Comparison of ENCODE assay signal across 15 cellular contexts in the genomic region with DNA sequence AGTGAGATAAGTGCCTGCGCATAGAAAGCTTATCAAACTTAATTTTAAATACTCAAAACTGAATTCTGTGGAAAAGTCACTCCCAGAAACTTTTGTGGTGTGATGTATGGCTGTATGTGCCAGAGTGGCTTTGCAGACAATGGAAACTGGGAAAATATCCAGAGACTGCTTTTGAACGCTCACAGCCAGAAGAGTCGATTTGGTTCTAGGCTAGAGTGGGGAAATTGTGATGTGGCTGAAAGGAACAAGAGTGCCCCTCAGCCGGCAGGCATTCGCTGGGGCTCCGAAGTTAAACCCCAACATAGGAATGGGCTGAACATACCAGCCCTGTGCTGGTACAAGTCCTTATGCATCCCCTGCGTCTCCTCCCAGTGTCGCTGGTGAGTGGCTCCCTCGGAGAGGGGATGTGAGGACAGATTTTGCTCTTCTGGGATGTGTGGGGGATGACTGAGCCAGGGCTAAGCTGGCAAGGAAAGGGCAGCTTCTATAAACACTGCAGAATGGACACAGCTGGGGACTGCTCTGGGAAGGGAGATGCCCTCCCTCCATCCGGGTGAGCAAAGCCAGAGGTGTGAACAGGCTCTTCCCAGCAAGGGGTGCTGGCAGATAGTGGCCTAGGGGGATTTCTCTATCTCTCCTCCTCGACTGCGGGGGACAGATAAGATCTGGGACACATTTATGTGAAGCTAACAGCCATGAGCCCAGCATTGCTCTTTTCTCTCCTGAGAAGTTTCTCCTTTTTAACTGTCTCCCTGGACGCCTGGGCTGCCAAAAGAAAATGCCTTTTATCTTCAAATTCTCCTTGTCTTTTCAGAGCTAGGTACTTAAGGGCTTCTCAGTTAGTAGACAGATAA. TPM values are rescaled to one million over a fixed set of nuclear protein-coding genes. Genes with fewer than 3 reads are reported as not detected.
"Had no signal": no experiment of that assay in that cellular context is flagged by ENCODE, and none has a peak within 500 bp of the region (broad histone marks: within the 10 kb centered on the region; RNA-seq: fewer than 3 reads in every experiment).

No MANE protein-coding gene starts in this region.

RNA-seq across cellular contexts. Expression of a gene that starts 8.6 kb away (rescaled TPM):
- total RNA-seq: activated CD4-positive, alpha-beta T cell treated with anti-CD3 and anti-CD28 coated beads for 36 hours; activated CD8-positive, alpha-beta T cell treated with anti-CD3 and anti-CD28 coated beads, Interleukin-2, amount 10 ng/mL, durations not matched to agents 7 days and 5 days; activated naive CD4-positive, alpha-beta T cell treated with anti-CD3 and anti-CD28 coated beads for 36 hours; activated naive CD8-positive, alpha-beta T cell treated with anti-CD3 and anti-CD28 coated beads for 36 hours; ascending aorta; kidney epithelial cell; left lobe of liver; mammary epithelial cell; mesothelial cell of epicardium; renal cortical epithelial cell; smooth muscle cell; tibial nerve had no signal
- polyA plus RNA-seq: mammary epithelial cell, smooth muscle cell had no signal

RNA-seq across cellular contexts. Expression of a gene that starts 20.5 kb away (rescaled TPM):
- total RNA-seq: activated CD4-positive, alpha-beta T cell treated with anti-CD3 and anti-CD28 coated beads for 36 hours; activated CD8-positive, alpha-beta T cell treated with anti-CD3 and anti-CD28 coated beads, Interleukin-2, amount 10 ng/mL, durations not matched to agents 7 days and 5 days; activated naive CD4-positive, alpha-beta T cell treated with anti-CD3 and anti-CD28 coated beads for 36 hours; activated naive CD8-positive, alpha-beta T cell treated with anti-CD3 and anti-CD28 coated beads for 36 hours; adrenal gland; ascending aorta; kidney epithelial cell; left lobe of liver; mammary epithelial cell; mesothelial cell of epicardium; renal cortical epithelial cell; smooth muscle cell; tibial nerve had no signal
- polyA plus RNA-seq: adrenal gland, mammary epithelial cell, ovary, smooth muscle cell, stomach had no signal
